In the genomic region with DNA sequence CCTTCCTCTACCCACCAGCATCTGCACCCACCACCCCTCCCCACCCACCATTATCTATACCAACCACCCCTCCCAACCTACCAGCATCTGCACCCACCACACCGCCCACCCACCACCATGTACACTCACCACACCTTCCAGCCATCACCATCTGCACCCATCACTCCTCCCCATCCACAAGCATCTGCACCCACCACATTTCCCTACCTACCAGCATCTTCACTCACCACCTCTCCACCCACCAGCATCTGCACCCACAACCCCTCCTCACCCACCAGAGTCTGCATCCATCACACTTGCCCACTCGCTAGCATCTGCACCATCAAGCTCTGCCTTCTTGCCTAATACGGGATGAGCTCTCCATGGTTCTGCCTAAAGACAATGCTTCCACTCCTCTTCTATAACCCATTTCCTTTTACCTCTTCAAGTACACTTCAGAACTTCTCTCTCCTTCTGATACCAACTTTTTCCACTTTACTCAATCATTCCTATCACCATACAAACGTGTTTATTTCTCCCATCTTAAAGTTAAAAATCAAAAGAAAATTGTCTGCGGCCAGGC, we compare ENCODE assay signal across 30 cellular contexts. TPM values are rescaled to one million over a fixed set of nuclear protein-coding genes. Genes with fewer than 3 reads are reported as not detected.
"Had no signal": no experiment of that assay in that cellular context is flagged by ENCODE, and none has a peak within 500 bp of the region (broad histone marks: within the 10 kb centered on the region; RNA-seq: fewer than 3 reads in every experiment).

No MANE protein-coding gene starts in this region.

- H3K27ac ChIP-seq: ascending aorta, breast epithelium, coronary artery, esophagus muscularis mucosa, foreskin keratinocyte, gastrocnemius medialis, heart left ventricle, WERI-Rb-1 had no signal

- H3K9me3 ChIP-seq: ascending aorta, breast epithelium, gastrocnemius medialis had no signal

- H3K4me3 ChIP-seq: ascending aorta, breast epithelium, coronary artery, esophagus muscularis mucosa, gastrocnemius medialis, heart left ventricle had no signal

- H3K36me3 ChIP-seq: ascending aorta, breast epithelium, esophagus muscularis mucosa, gastrocnemius medialis, heart left ventricle, WERI-Rb-1 had no signal

- DNase-seq: activated B cell treated with CpG ODN at 0.5 μM for 24 hours; activated CD4-positive, alpha-beta T cell treated with anti-CD3 and anti-CD28 coated beads for 48 hours; activated CD4-positive, alpha-beta T cell treated with anti-CD3 and anti-CD28 coated beads, Interleukin-2, amount 50 U/mL, for 1 hour; activated CD4-positive, alpha-beta T cell treated with anti-CD3 and anti-CD28 coated beads, Interleukin-2, amount 50 U/mL, for 48 hours; activated CD8-positive, alpha-beta memory T cell treated with anti-CD3 and anti-CD28 coated beads for 24 hours; activated CD8-positive, alpha-beta T cell treated with anti-CD3 and anti-CD28 coated beads for 36 hours; activated effector memory CD4-positive, alpha-beta T cell treated with Interleukin-2 at 50 U/mL for 16 hours; activated naive CD4-positive, alpha-beta T cell treated with anti-CD3 and anti-CD28 coated beads for 36 hours; activated naive CD8-positive, alpha-beta T cell treated with anti-CD3 and anti-CD28 coated beads, Interleukin-2, amount 10 ng/mL, durations not matched to agents 7 days and 5 days; activated T-cell treated with anti-CD3 and anti-CD28 coated beads, Interleukin-2, amount 50 U/mL, for 4 hours; effector CD4-positive, alpha-beta T cell; effector memory CD8-positive, alpha-beta T cell; erythroblast; foreskin keratinocyte; gastrocnemius medialis; glutamatergic neuron; heart left ventricle; T-helper 2 cell; WERI-Rb-1 had no signal

- FAIRE-seq: TTC549 had no signal

- H3K27me3 ChIP-seq: ascending aorta, breast epithelium, esophagus muscularis mucosa, foreskin keratinocyte, gastrocnemius medialis, heart left ventricle had no signal

- ATAC-seq: activated CD4-positive, CD25-positive, alpha-beta regulatory T cell treated with anti-CD3 and anti-CD28 coated beads, Interleukin-2, amount 50 U/mL, for 24 hours; activated CD8-positive, alpha-beta T cell treated with anti-CD3 and anti-CD28 coated beads for 36 hours; activated naive CD4-positive, alpha-beta T cell treated with anti-CD3 and anti-CD28 coated beads, Interleukin-2, amount 50 U/mL, for 72 hours; activated T-cell treated with anti-CD3 and anti-CD28 coated beads, Interleukin-2, amount 50 U/mL, for 4 hours; activated T-helper 17 cell treated with anti-CD3 and anti-CD28 coated beads, Interleukin-2, amount 50 U/mL, for 72 hours; effector memory CD8-positive, alpha-beta T cell; foreskin keratinocyte; gastrocnemius medialis; heart left ventricle had no signal

- H3K4me1 ChIP-seq: ascending aorta, breast epithelium, esophagus muscularis mucosa, foreskin keratinocyte, gastrocnemius medialis, heart left ventricle had no signal

RNA-seq across cellular contexts. Expression of gene FSHB, which starts 2.4 kb away (rescaled TPM):
- total RNA-seq: activated B cell treated with CpG ODN at 0.5 μM for 24 hours; activated CD8-positive, alpha-beta T cell treated with anti-CD3 and anti-CD28 coated beads for 36 hours; activated naive CD4-positive, alpha-beta T cell treated with anti-CD3 and anti-CD28 coated beads for 36 hours; activated naive CD4-positive, alpha-beta T cell treated with anti-CD3 and anti-CD28 coated beads, Interleukin-2, amount 50 U/mL, for 72 hours; activated naive CD8-positive, alpha-beta T cell treated with anti-CD3 and anti-CD28 coated beads, Interleukin-2, amount 10 ng/mL, durations not matched to agents 7 days and 5 days; activated T-cell treated with anti-CD3 and anti-CD28 coated beads, Interleukin-2, amount 50 U/mL, for 4 hours; activated T-helper 17 cell treated with anti-CD3 and anti-CD28 coated beads, Interleukin-2, amount 50 U/mL, for 72 hours; ascending aorta; breast epithelium; cardiac septum; cerebellum; esophagus muscularis mucosa; foreskin keratinocyte; gastrocnemius medialis; heart left ventricle; T-helper 1 cell treated with Interleukin-12 subunit alpha and Interleukin-12 subunit beta and Interleukin-4 antibody, amounts not matched to agents 30 ng/mL and 1 ng/mL, for 36 hours had no signal
- polyA plus RNA-seq: foreskin keratinocyte, heart left ventricle had no signal
